Comparison of ENCODE assay signal across 21 cellular contexts in the genomic region with DNA sequence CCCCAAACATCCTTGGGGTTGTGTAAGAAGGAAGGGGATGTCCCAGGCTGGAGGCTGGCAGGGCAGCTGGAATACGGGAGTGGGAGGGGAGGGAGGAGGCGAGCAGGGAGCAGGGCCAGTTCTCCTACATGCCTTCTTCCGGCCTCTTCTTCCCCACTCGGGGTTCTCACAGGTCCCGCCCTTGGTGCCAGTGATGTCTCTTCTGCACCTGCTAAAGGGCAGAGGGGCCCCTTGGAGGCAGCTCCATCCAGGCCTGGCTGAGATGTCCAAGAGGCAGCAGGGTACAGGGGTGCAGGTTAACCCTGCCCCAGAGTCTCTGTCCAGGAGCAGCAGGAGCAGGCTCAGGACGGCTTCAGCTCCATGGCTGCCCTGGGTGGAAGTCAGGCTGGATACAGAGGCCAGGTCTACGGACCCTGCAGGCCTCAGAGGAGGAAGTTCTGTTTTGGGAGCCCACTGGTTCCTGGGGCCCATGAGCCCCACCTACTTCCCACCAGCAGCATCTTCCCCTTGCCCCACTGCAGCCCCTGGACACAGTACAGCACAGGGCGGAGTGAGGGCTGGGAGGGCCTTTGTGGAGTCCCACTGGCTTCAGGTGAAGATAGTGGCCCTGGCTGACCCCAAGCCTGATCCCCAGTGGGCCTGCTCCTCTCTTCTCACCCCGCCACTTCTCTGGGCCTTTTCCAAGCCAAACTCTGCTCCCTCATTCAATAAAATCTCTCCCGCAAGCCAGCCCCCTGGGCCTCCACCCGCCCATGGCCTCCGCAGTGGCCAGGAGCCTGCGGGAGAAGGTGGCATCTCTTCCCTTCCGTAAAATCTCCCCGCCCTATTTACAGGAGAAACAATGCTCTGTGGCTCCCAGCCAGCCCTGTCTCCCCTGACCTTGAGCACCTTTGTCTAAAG.
DNase-seq lines count a peak whose midpoint lies in the region; ATAC-seq and TF ChIP-seq lines count a peak whose summit lies in the region.
"Had no signal": no experiment of that assay in that cellular context is flagged by ENCODE, and none has a peak within 500 bp of the region (broad histone marks: within the 10 kb centered on the region; RNA-seq: fewer than 3 reads in every experiment).

No MANE protein-coding gene starts in this region.

- H3K27ac Mint-ChIP-seq in glutamatergic neuron (ENCODE audit: unreplicated experiment) = no peak overlapping the region
- H3K27ac Mint-ChIP-seq: CD4-positive, alpha-beta memory T cell; H9 had no signal

- no peaks in the 10 kb centered on the region for H3K9me3 ChIP-seq in heart left ventricle
- H3K9me3 ChIP-seq in neuronal stem cell (replicated peaks in 1 of 2; ENCODE audit: control insufficient read depth in 2 of 2, insufficient read depth in 1 of 2, low read depth in 1 of 2, low read length in 2 of 2) = peaks cover 0 to 3% of the 10 kb centered on the region in 2 donors
- H3K9me3 ChIP-seq: Caco-2, SJSA1 had no signal

- CTCF ChIA-PET in HEK293T (lab: Yijun Ruan, JAX) = no interaction called here

- H2BK5ac ChIP-seq in neuronal stem cell (ENCODE audit: low read length) = peak overlapping the region; percentile 75

- H3K4me2 ChIP-seq in neuronal stem cell (ENCODE audit: insufficient read depth, low read length, poor library complexity, severe bottlenecking) = no peak overlapping the region

- peak overlapping the region; percentile 4 for H2BK120ac ChIP-seq in neuronal stem cell (ENCODE audit: low read depth, low read length)

- H3K9me3 Mint-ChIP-seq in glutamatergic neuron (ENCODE audit: unreplicated experiment) = no peaks in the 10 kb centered on the region
- H3K9me3 Mint-ChIP-seq: CD4-positive, alpha-beta memory T cell; H9 had no signal

- no peaks in the 10 kb centered on the region for H3K36me3 ChIP-seq in heart left ventricle
- no peaks in the 10 kb centered on the region for H3K36me3 ChIP-seq in neuronal stem cell (replicated peaks in 1 of 2; ENCODE audit: control insufficient read depth in 2 of 2, insufficient read depth in 2 of 2, low read length in 2 of 2)
- H3K36me3 ChIP-seq: SJSA1 had no signal

- peak overlapping the region; percentile 68 for H2AK5ac ChIP-seq in neuronal stem cell (ENCODE audit: low read depth, low read length)

- H3K14ac ChIP-seq in neuronal stem cell (ENCODE audit: low read length) = peak overlapping the region; percentile 31

- intact Hi-C loops in heart left ventricle (cut with DNase I) (loop anchor here in 1 of 10 donors (5.0 kb wide), 1 partner anchor 53 kb away; no protein-coding TSS in a partner anchor), Right ventricle myocardium inferior (cut with DNase I) (no loop called here)

- no peak overlapping the region for H3K27ac ChIP-seq in heart left ventricle
- H3K27ac ChIP-seq in neuronal stem cell (replicated peaks; ENCODE audit: low read length) = no peak overlapping the region
- H3K27ac ChIP-seq: GM23248, HL-60, SJSA1 had no signal

- no peak overlapping the region for H3K4ac ChIP-seq in neuronal stem cell (ENCODE audit: low read length)

- ATAC-seq in heart left ventricle (no peak), Right ventricle myocardium inferior (no peak), SK-N-SH treated with all-trans-retinoic acid at 6 μM for 48 hours (no peak)
- ATAC-seq: Panc1 had no signal

- no peak overlapping the region for H3K23ac ChIP-seq in neuronal stem cell (ENCODE audit: low read depth, low read length, poor library complexity)

- no peak overlapping the region for H3K9ac ChIP-seq in neuronal stem cell (ENCODE audit: low read depth, low read length, poor library complexity)
- H3K9ac ChIP-seq: GM23248 had no signal

- H4K8ac ChIP-seq in neuronal stem cell (ENCODE audit: low read depth, low read length) = no peak overlapping the region

- H2BK12ac ChIP-seq in neuronal stem cell (ENCODE audit: low read length) = peak overlapping the region; percentile 30

- H2AFZ ChIP-seq in neuronal stem cell (ENCODE audit: low read length) = no peak overlapping the region
- H2AFZ ChIP-seq: GM23248 had no signal

- H3K4me1 ChIP-seq in heart left ventricle (peaks cover 0 to 19% (median 0%) of the 10 kb centered on the region in 12 donors), neuronal stem cell (ENCODE audit: control insufficient read depth in 2 of 2, insufficient read depth in 1 of 2, low read depth in 1 of 2, low read length in 2 of 2) (no peaks in the 10 kb centered on the region)
- H3K4me1 ChIP-seq: SJSA1 had no signal

- POLR2A ChIA-PET in HEK293T (lab: Yijun Ruan, JAX) = no interaction called here

- no peak overlapping the region for H4K91ac ChIP-seq in neuronal stem cell (ENCODE audit: low read depth, low read length, poor library complexity)

- H3K4me3 ChIP-seq in heart left ventricle (no peak overlapping the region), neuronal stem cell (ENCODE audit: low read length in 2 of 2) (no peak overlapping the region)
- H3K4me3 ChIP-seq: GM23248, SJSA1 had no signal

- no peaks in the 10 kb centered on the region for H3K79me1 ChIP-seq in neuronal stem cell (ENCODE audit: low read depth, low read length)

- WGBS in heart left ventricle, 4 donors = 60 to 67% (median 66%) methylated on average over 14 to 15 of the region's 15 CpGs
- no CpG with 5 or more reads among the region's 15 CpGs for WGBS in neuronal stem cell (ENCODE audit: extremely low coverage in 2 of 2, insufficient read length in 2 of 2, insufficient replicate concordance in 1 of 2), 2 donors

- no peaks in the 10 kb centered on the region for H3K36me3 Mint-ChIP-seq in glutamatergic neuron (ENCODE audit: unreplicated experiment)
- H3K36me3 Mint-ChIP-seq: CD4-positive, alpha-beta memory T cell had no signal

- TF ChIP-seq CTCF in heart left ventricle (IDR thresholded peaks at IDR 0.05) (no peak), glutamatergic neuron (IDR thresholded peaks at IDR 0.05; ENCODE audit: partially characterized antibody, unreplicated experiment) (no peak)

- H3K18ac ChIP-seq in neuronal stem cell (ENCODE audit: low read length) = peak overlapping the region; percentile 35

- TF ChIP-seq POLR2A in heart left ventricle (IDR thresholded peaks at IDR 0.05) = no peak

- H3K27me3 ChIP-seq in heart left ventricle = peaks cover 4 to 69% (median 17%) of the 10 kb centered on the region in 9 donors
- H3K27me3 ChIP-seq in neuronal stem cell (ENCODE audit: control insufficient read depth in 3 of 3, insufficient read depth in 3 of 3, low read depth in 1 of 3, low read length in 3 of 3) = peaks cover 0 to 56% (median 0%) of the 10 kb centered on the region in 3 experiments

- DNase-seq in heart left ventricle (peak in 3 of 5 donors; percentile 5 to 37 (median 17)), Right ventricle myocardium inferior (ENCODE audit: missing footprints) (no peak), glutamatergic neuron (peak; percentile 13), neuronal stem cell (ENCODE audit: low spot score) (no peak), HEK293T (ENCODE audit: extremely low spot score) (no peak), hypothalamus (lab: John Stamatoyannopoulos, UW) (no peak)
- DNase-seq: CD4-positive, alpha-beta memory T cell; GM23248; H9; KG1; NCI-H1092; NCI-H1436 treated with DMSO at 0.1 percent for 48 hours; NCI-H2029; NCI-H226; NCI-H774; NK-92 treated with Interleukin-12 subunit alpha and Interleukin-12 subunit beta, amount 100 ng/mL, for 24 hours had no signal

- no peak overlapping the region for H3K4me3 Mint-ChIP-seq in glutamatergic neuron (ENCODE audit: unreplicated experiment)
- H3K4me3 Mint-ChIP-seq: CD4-positive, alpha-beta memory T cell; H9 had no signal

- peaks cover 3% of the 10 kb centered on the region for H3K27me3 Mint-ChIP-seq in glutamatergic neuron (ENCODE audit: unreplicated experiment)

- H2BK15ac ChIP-seq in neuronal stem cell (ENCODE audit: low read length) = peak overlapping the region; percentile 33

- no peaks in the 10 kb centered on the region for H3K4me1 Mint-ChIP-seq in glutamatergic neuron (ENCODE audit: low read depth, unreplicated experiment)
- H3K4me1 Mint-ChIP-seq: CD4-positive, alpha-beta memory T cell had no signal

TF ChIP-seq in SK-N-SH treated with all-trans-retinoic acid at 6 μM for 48 hours, 23 proteins besides CTCF, POLR2A, EP300 and RAD21 (continues in another document):
- TF ChIP-seq ESRRG (CRISPR knock-in tag; IDR thresholded peaks at IDR 0.05) = no peak
- TF ChIP-seq BACH2 (CRISPR knock-in tag; IDR thresholded peaks at IDR 0.05; ENCODE audit: borderline replicate concordance) = no peak
- TF ChIP-seq ZC3H10 (CRISPR knock-in tag; IDR thresholded peaks at IDR 0.05) = no peak
- TF ChIP-seq PPARA (CRISPR knock-in tag; IDR thresholded peaks at IDR 0.05; ENCODE audit: borderline replicate concordance) = no peak
- no peak for TF ChIP-seq RARB (CRISPR knock-in tag; IDR thresholded peaks at IDR 0.05)
- no peak for TF ChIP-seq CREB5 (CRISPR knock-in tag; IDR thresholded peaks at IDR 0.05; ENCODE audit: low read depth)

TF ChIP-seq in HEK293T, 16 proteins besides CTCF, POLR2A, EP300 and RAD21:
- no peak for TF ChIP-seq LEF1 (IDR thresholded peaks at IDR 0.05; ENCODE audit: borderline replicate concordance)
- no peak for TF ChIP-seq NFRKB (IDR thresholded peaks at IDR 0.05)
- TF ChIP-seq PKNOX1 (IDR thresholded peaks at IDR 0.05) = no peak
- TF ChIP-seq CTBP1 (IDR thresholded peaks at IDR 0.05; ENCODE audit: borderline replicate concordance) = no peak
- TF ChIP-seq ZNF384 (IDR thresholded peaks at IDR 0.05) = no peak
- no peak for TF ChIP-seq BHLHE40 (IDR thresholded peaks at IDR 0.05; ENCODE audit: borderline replicate concordance)
- no peak for TF ChIP-seq ELF4 (IDR thresholded peaks at IDR 0.05)
- no peak for TF ChIP-seq ARNT (IDR thresholded peaks at IDR 0.05)
- TF ChIP-seq TARDBP (IDR thresholded peaks at IDR 0.05) = no peak
- TF ChIP-seq FOXA1 (IDR thresholded peaks at IDR 0.05) = no peak
- no peak for TF ChIP-seq HDGF (IDR thresholded peaks at IDR 0.05; ENCODE audit: borderline replicate concordance)
- no peak for TF ChIP-seq SP1 (IDR thresholded peaks at IDR 0.05)
- TF ChIP-seq FOXM1 (IDR thresholded peaks at IDR 0.05; ENCODE audit: borderline replicate concordance) = no peak
- no peak for TF ChIP-seq FOXK2 (IDR thresholded peaks at IDR 0.05)
- TF ChIP-seq L3MBTL2 (conservative IDR thresholded peaks at IDR 0.05) = no peak

Comparison
In these comparisons a context has a peak if more than half of its experiments do, and no peak if none do; other contexts are left out.
1. DNase-seq: peak in heart left ventricle (3 of 5) and glutamatergic neuron (single experiment); none in Right ventricle myocardium inferior (single experiment), neuronal stem cell (single experiment), HEK293T (single experiment) and hypothalamus (0 of 51).